ENCODE assay signal across 18 cellular contexts in genomic region chr12:117714203-117714602, GRCh38.
"Had no signal": no experiment of that assay in that cellular context is flagged by ENCODE, and none has a peak within 500 bp of the region (broad histone marks: within the 10 kb centered on the region; RNA-seq: fewer than 3 reads in every experiment).

No MANE protein-coding gene starts in this region.

- FAIRE-seq: small intestine had no signal

- H3K27ac ChIP-seq: foreskin keratinocyte, ovary, stomach, thoracic aorta, transverse colon had no signal

- H3K9me3 ChIP-seq: ovary, stomach, thoracic aorta, transverse colon had no signal

- H3K27me3 ChIP-seq: ovary, transverse colon had no signal

- ATAC-seq: effector memory CD8-positive, alpha-beta T cell; foreskin keratinocyte; left lobe of liver; natural killer cell; right cardiac atrium had no signal

- H3K27me3 Mint-ChIP-seq: effector memory CD8-positive, alpha-beta T cell had no signal

- H3K4me3 Mint-ChIP-seq: effector memory CD8-positive, alpha-beta T cell; mesothelial cell of epicardium; natural killer cell; neural crest cell had no signal

- H3K4me1 Mint-ChIP-seq: mesothelial cell of epicardium, natural killer cell, neural crest cell had no signal

- H3K36me3 Mint-ChIP-seq: mesothelial cell of epicardium, natural killer cell had no signal

- H3K4me1 ChIP-seq: foreskin keratinocyte, stomach, transverse colon had no signal

- H3K4me3 ChIP-seq: ovary, stomach, thoracic aorta, transverse colon had no signal

- H3K27ac Mint-ChIP-seq: effector memory CD8-positive, alpha-beta T cell; mesothelial cell of epicardium; natural killer cell had no signal

- H3K9me3 Mint-ChIP-seq: effector memory CD8-positive, alpha-beta T cell; natural killer cell; neural crest cell had no signal

- DNase-seq: cortex of kidney; effector memory CD8-positive, alpha-beta T cell; erythroblast; foreskin keratinocyte; mammary epithelial cell; natural killer cell; ovary; right cardiac atrium; small intestine; stimulated activated CD4-positive, alpha-beta T cell treated with anti-CD3 and anti-CD28 coated beads, Interleukin-12 subunit alpha, Interleukin-12 subunit beta, amount 100 ng/mL, for 4 hours; stimulated activated naive CD4-positive, alpha-beta T cell; stomach; substantia nigra; transverse colon had no signal

- H3K36me3 ChIP-seq: ovary, stomach, thoracic aorta, transverse colon had no signal
